ENCODE assay signal across 1 cellular context in the genomic region with DNA sequence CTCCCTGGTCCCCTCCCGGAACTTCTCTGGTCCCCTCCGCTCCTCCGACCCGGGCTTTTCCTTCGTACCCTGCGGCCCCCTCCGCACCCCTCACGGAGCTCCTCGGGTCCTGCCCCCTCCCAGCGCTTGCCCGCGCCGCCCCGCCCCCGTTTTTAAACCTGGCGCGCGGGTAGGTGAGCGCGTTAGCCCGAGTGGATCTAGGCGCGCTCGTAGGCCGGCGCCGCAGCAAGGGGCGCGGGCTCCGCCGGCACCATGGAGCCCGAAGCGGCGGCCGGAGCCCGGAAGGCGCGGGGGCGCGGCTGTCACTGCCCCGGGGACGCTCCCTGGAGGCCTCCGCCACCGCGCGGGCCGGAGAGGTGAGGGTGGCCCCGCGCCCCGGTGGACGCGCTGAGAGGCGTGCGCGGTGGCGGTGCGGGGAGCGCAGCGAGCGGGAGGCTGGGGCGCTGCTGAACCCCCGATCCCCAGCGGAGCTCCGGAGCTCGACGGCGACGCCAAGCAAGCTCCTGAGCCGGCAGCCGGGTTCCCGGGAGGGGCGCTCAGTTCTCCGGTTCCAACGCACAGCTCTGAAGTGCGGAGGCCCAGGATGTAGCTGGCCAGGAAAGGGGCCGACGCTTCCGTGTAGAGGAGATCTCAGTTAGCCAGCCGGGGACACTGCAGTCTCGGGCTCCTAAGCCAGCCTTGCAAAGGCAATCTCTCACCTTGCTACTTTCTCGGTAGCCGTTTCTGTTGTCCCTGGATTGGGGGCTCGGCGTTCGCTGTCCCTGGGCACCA.
TF ChIP-seq lines count a peak whose summit lies in the region.

A gene with protein sequence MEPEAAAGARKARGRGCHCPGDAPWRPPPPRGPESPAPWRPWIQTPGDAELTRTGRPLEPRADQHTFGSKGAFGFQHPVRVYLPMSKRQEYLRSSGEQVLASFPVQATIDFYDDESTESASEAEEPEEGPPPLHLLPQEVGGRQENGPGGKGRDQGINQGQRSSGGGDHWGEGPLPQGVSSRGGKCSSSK (plus strand): TSS at position 182 of the 771 bp plus-strand sequence. CDS start 71 bp downstream, at position 253.

TF ChIP-seq in HEK293, 187 proteins besides CTCF, POLR2A, EP300 and RAD21 (continued from another document):
- TF ChIP-seq, protein P1, sequence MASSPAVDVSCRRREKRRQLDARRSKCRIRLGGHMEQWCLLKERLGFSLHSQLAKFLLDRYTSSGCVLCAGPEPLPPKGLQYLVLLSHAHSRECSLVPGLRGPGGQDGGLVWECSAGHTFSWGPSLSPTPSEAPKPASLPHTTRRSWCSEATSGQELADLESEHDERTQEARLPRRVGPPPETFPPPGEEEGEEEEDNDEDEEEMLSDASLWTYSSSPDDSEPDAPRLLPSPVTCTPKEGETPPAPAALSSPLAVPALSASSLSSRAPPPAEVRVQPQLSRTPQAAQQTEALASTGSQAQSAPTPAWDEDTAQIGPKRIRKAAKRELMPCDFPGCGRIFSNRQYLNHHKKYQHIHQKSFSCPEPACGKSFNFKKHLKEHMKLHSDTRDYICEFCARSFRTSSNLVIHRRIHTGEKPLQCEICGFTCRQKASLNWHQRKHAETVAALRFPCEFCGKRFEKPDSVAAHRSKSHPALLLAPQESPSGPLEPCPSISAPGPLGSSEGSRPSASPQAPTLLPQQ (tag by site-specific recombination; IDR thresholded peaks at IDR 0.05) = no peak
- TF ChIP-seq GLIS1 (tag by site-specific recombination; IDR thresholded peaks at IDR 0.05) (no peak), ZNF391 (tag by site-specific recombination; IDR thresholded peaks at IDR 0.05; ENCODE audit: borderline replicate concordance, low read depth) (no peak), ZBTB20 (tag by site-specific recombination; IDR thresholded peaks at IDR 0.05) (peak; percentile 83), ZNF585B (tag by site-specific recombination; IDR thresholded peaks at IDR 0.05) (no peak), ZNF549 (tag by site-specific recombination; IDR thresholded peaks at IDR 0.05) (no peak), ZBTB48 (tag by site-specific recombination; IDR thresholded peaks at IDR 0.05) (0 out of 2 replicates have a peak, but pooled peaks have one; percentile 61), ZSCAN23 (tag by site-specific recombination; IDR thresholded peaks at IDR 0.05) (no peak), ZNF621 (tag by site-specific recombination; IDR thresholded peaks at IDR 0.05) (no peak), ZFP69B (tag by site-specific recombination; IDR thresholded peaks at IDR 0.05) (no peak), ZNF670 (tag by site-specific recombination; IDR thresholded peaks at IDR 0.05; ENCODE audit: low read depth) (no peak), ZNF114 (tag by site-specific recombination; IDR thresholded peaks at IDR 0.05) (no peak), ZNF433 (tag by site-specific recombination; IDR thresholded peaks at IDR 0.05; ENCODE audit: low read depth) (no peak), SALL2 (tag by site-specific recombination; IDR thresholded peaks at IDR 0.05; ENCODE audit: borderline replicate concordance) (no peak), ZNF768 (tag by site-specific recombination; IDR thresholded peaks at IDR 0.05) (no peak), ZNF311 (tag by site-specific recombination; IDR thresholded peaks at IDR 0.05; ENCODE audit: borderline replicate concordance) (no peak), YY2 (tag by site-specific recombination; IDR thresholded peaks at IDR 0.05) (no peak), ZNF558 (tag by site-specific recombination; IDR thresholded peaks at IDR 0.05) (no peak), MZF1 (tag by site-specific recombination; IDR thresholded peaks at IDR 0.05; ENCODE audit: borderline replicate concordance) (no peak), HOXA7 (CRISPR knock-in tag; IDR thresholded peaks at IDR 0.05; ENCODE audit: borderline replicate concordance) (no peak), BCL11A (tag by site-specific recombination; IDR thresholded peaks at IDR 0.05; ENCODE audit: low read depth) (no peak), ZNF132 (tag by site-specific recombination; IDR thresholded peaks at IDR 0.05; ENCODE audit: borderline replicate concordance) (no peak), ZNF157 (tag by site-specific recombination; IDR thresholded peaks at IDR 0.05) (no peak), TRIM28 (IDR thresholded peaks at IDR 0.05; ENCODE audit: borderline replicate concordance, low read length) (no peak), OSR2 (tag by site-specific recombination; IDR thresholded peaks at IDR 0.05) (no peak), ZNF544 (tag by site-specific recombination; IDR thresholded peaks at IDR 0.05) (no peak), ZNF133 (tag by site-specific recombination; IDR thresholded peaks at IDR 0.05) (no peak)
- TF ChIP-seq, protein P2, sequence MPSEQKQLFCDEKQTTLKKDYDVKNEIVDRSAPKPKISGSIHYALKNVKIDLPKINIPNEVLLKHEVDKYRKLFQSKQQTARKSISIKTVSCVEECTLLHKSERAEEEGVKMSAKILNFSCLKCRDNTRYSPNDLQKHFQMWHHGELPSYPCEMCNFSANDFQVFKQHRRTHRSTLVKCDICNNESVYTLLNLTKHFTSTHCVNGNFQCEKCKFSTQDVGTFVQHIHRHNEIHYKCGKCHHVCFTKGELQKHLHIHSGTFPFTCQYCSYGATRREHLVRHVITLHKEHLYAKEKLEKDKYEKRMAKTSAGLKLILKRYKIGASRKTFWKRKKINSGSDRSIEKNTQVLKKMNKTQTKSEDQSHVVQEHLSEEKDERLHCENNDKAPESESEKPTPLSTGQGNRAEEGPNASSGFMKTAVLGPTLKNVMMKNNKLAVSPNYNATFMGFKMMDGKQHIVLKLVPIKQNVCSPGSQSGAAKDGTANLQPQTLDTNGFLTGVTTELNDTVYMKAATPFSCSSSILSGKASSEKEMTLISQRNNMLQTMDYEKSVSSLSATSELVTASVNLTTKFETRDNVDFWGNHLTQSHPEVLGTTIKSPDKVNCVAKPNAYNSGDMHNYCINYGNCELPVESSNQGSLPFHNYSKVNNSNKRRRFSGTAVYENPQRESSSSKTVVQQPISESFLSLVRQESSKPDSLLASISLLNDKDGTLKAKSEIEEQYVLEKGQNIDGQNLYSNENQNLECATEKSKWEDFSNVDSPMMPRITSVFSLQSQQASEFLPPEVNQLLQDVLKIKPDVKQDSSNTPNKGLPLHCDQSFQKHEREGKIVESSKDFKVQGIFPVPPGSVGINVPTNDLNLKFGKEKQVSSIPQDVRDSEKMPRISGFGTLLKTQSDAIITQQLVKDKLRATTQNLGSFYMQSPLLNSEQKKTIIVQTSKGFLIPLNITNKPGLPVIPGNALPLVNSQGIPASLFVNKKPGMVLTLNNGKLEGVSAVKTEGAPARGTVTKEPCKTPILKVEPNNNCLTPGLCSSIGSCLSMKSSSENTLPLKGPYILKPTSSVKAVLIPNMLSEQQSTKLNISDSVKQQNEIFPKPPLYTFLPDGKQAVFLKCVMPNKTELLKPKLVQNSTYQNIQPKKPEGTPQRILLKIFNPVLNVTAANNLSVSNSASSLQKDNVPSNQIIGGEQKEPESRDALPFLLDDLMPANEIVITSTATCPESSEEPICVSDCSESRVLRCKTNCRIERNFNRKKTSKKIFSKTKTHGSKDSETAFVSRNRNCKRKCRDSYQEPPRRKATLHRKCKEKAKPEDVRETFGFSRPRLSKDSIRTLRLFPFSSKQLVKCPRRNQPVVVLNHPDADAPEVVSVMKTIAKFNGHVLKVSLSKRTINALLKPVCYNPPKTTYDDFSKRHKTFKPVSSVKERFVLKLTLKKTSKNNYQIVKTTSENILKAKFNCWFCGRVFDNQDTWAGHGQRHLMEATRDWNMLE (tag by site-specific recombination; conservative IDR thresholded peaks at IDR 0.05; ENCODE audit: low read depth) = no peak
- TF ChIP-seq, protein P3, sequence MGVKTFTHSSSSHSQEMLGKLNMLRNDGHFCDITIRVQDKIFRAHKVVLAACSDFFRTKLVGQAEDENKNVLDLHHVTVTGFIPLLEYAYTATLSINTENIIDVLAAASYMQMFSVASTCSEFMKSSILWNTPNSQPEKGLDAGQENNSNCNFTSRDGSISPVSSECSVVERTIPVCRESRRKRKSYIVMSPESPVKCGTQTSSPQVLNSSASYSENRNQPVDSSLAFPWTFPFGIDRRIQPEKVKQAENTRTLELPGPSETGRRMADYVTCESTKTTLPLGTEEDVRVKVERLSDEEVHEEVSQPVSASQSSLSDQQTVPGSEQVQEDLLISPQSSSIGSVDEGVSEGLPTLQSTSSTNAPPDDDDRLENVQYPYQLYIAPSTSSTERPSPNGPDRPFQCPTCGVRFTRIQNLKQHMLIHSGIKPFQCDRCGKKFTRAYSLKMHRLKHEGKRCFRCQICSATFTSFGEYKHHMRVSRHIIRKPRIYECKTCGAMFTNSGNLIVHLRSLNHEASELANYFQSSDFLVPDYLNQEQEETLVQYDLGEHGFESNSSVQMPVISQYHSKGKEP (tag by site-specific recombination; IDR thresholded peaks at IDR 0.05) = no peak
- TF ChIP-seq, protein P4, sequence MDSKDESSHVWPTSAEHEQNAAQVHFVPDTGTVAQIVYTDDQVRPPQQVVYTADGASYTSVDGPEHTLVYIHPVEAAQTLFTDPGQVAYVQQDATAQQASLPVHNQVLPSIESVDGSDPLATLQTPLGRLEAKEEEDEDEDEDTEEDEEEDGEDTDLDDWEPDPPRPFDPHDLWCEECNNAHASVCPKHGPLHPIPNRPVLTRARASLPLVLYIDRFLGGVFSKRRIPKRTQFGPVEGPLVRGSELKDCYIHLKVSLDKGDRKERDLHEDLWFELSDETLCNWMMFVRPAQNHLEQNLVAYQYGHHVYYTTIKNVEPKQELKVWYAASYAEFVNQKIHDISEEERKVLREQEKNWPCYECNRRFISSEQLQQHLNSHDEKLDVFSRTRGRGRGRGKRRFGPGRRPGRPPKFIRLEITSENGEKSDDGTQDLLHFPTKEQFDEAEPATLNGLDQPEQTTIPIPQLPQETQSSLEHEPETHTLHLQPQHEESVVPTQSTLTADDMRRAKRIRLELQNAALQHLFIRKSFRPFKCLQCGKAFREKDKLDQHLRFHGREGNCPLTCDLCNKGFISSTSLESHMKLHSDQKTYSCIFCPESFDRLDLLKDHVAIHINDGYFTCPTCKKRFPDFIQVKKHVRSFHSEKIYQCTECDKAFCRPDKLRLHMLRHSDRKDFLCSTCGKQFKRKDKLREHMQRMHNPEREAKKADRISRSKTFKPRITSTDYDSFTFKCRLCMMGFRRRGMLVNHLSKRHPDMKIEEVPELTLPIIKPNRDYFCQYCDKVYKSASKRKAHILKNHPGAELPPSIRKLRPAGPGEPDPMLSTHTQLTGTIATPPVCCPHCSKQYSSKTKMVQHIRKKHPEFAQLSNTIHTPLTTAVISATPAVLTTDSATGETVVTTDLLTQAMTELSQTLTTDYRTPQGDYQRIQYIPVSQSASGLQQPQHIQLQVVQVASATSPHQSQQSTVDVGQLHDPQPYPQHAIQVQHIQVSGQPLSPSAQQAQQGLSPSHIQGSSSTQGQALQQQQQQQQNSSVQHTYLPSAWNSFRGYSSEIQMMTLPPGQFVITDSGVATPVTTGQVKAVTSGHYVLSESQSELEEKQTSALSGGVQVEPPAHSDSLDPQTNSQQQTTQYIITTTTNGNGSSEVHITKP (tag by site-specific recombination; IDR thresholded peaks at IDR 0.05) = 0 out of 2 replicates have a peak, but pooled peaks have one; percentile 8
- TF ChIP-seq, protein P5, sequence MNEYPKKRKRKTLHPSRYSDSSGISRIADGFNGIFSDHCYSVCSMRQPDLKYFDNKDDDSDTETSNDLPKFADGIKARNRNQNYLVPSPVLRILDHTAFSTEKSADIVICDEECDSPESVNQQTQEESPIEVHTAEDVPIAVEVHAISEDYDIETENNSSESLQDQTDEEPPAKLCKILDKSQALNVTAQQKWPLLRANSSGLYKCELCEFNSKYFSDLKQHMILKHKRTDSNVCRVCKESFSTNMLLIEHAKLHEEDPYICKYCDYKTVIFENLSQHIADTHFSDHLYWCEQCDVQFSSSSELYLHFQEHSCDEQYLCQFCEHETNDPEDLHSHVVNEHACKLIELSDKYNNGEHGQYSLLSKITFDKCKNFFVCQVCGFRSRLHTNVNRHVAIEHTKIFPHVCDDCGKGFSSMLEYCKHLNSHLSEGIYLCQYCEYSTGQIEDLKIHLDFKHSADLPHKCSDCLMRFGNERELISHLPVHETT (tag by site-specific recombination; IDR thresholded peaks at IDR 0.05) = no peak
- TF ChIP-seq, protein P6, sequence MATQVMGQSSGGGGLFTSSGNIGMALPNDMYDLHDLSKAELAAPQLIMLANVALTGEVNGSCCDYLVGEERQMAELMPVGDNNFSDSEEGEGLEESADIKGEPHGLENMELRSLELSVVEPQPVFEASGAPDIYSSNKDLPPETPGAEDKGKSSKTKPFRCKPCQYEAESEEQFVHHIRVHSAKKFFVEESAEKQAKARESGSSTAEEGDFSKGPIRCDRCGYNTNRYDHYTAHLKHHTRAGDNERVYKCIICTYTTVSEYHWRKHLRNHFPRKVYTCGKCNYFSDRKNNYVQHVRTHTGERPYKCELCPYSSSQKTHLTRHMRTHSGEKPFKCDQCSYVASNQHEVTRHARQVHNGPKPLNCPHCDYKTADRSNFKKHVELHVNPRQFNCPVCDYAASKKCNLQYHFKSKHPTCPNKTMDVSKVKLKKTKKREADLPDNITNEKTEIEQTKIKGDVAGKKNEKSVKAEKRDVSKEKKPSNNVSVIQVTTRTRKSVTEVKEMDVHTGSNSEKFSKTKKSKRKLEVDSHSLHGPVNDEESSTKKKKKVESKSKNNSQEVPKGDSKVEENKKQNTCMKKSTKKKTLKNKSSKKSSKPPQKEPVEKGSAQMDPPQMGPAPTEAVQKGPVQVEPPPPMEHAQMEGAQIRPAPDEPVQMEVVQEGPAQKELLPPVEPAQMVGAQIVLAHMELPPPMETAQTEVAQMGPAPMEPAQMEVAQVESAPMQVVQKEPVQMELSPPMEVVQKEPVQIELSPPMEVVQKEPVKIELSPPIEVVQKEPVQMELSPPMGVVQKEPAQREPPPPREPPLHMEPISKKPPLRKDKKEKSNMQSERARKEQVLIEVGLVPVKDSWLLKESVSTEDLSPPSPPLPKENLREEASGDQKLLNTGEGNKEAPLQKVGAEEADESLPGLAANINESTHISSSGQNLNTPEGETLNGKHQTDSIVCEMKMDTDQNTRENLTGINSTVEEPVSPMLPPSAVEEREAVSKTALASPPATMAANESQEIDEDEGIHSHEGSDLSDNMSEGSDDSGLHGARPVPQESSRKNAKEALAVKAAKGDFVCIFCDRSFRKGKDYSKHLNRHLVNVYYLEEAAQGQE (tag by site-specific recombination; IDR thresholded peaks at IDR 0.05) = no peak
- TF ChIP-seq, protein P7, sequence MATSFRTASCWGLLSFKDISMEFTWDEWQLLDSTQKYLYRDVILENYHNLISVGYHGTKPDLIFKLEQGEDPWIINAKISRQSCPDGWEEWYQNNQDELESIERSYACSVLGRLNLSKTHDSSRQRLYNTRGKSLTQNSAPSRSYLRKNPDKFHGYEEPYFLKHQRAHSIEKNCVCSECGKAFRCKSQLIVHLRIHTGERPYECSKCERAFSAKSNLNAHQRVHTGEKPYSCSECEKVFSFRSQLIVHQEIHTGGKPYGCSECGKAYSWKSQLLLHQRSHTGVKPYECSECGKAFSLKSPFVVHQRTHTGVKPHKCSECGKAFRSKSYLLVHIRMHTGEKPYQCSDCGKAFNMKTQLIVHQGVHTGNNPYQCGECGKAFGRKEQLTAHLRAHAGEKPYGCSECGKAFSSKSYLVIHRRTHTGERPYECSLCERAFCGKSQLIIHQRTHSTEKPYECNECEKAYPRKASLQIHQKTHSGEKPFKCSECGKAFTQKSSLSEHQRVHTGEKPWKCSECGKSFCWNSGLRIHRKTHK (tag by site-specific recombination; IDR thresholded peaks at IDR 0.05) = no peak
